In genomic region chr11:61827573-61828378, GRCh38 we compare ENCODE assay signal across 8 cellular contexts. TPM values are rescaled to one million over a fixed set of nuclear protein-coding genes. Genes with fewer than 3 reads are reported as not detected.
A peak's percentile ranks its signal among the peaks of the same experiment; 100 is the strongest.
DNase-seq lines count a peak whose midpoint lies in the region; ATAC-seq and TF ChIP-seq lines count a peak whose summit lies in the region.

FADS2 (plus strand) TSS chr11:61828300; CDS start chr11:61828391, 91 bp downstream.

- peak within 1 kb of the TSS; percentile 5 to 100 for H3K14ac ChIP-seq in mesenchymal stem cell (ENCODE audit: low read length in 2 of 2)

- 0% methylated on average over 15 to 83 of the region's 83 CpGs for WGBS in endodermal cell (ENCODE audit: insufficient coverage in 1 of 2, insufficient read length in 1 of 2), 2 experiments
- under 1% methylated on average over 79 of the region's 83 CpGs for WGBS in mesenchymal stem cell

- ATAC-seq in GM19328 (IDR thresholded peaks at IDR 0.05; ENCODE audit: unreplicated experiment) (peak; percentile 50), HG03457 (IDR thresholded peaks at IDR 0.05; ENCODE audit: unreplicated experiment) (peak; percentile 58)

- TF ChIP-seq CTCF in BE2C (IDR thresholded peaks at IDR 0.05; ENCODE audit: low read depth, low read length) (no peak), endodermal cell (conservative IDR thresholded peaks at IDR 0.05) (peak; percentile 41)

- H3K4me3 ChIP-seq in BE2C (ENCODE audit: low read depth, low read length), result peak within 1 kb of the TSS; percentile 85
- H3K4me3 ChIP-seq in endodermal cell (ENCODE audit: low read length), result peak within 1 kb of the TSS; percentile 98
- peak within 1 kb of the TSS; percentile 82 to 87 for H3K4me3 ChIP-seq in mesenchymal stem cell (ENCODE audit: insufficient read depth in 1 of 2, low read depth in 1 of 2, low read length in 2 of 2)

- peaks cover 14% of the 10 kb centered on the region for H3K36me3 Mint-ChIP-seq in endodermal cell (ENCODE audit: low read depth)

- H3K4me1 ChIP-seq in BE2C, result no peaks in the 10 kb centered on the region
- peaks cover 8% of the 10 kb centered on the region for H3K4me1 ChIP-seq in endodermal cell (ENCODE audit: control insufficient read depth, insufficient read depth, low read length)
- peaks cover 28% of the 10 kb centered on the region for H3K4me1 ChIP-seq in mesenchymal stem cell (ENCODE audit: control insufficient read depth, insufficient read depth, low read depth, low read length)

- peak within 1 kb of the TSS; percentile 96 to 100 for H3K4ac ChIP-seq in mesenchymal stem cell (ENCODE audit: low read depth in 1 of 2, low read length in 2 of 2)

- H3K27me3 ChIP-seq in BE2C (no peaks in the 10 kb centered on the region), endodermal cell (ENCODE audit: control insufficient read depth, insufficient read depth, low read length, poor library complexity, severe bottlenecking) (no peaks in the 10 kb centered on the region), mesenchymal stem cell (ENCODE audit: control insufficient read depth in 1 of 2, insufficient read depth in 1 of 2, low read length in 2 of 2) (no peaks in the 10 kb centered on the region)

- H2AFZ ChIP-seq in mesenchymal stem cell (ENCODE audit: low read depth, low read length), result peak within 1 kb of the TSS; percentile 69

- peak within 1 kb of the TSS; percentile 82 to 99 for H2BK12ac ChIP-seq in mesenchymal stem cell (ENCODE audit: low read length in 2 of 2)

- H3K9me3 Mint-ChIP-seq in endodermal cell, result no peaks in the 10 kb centered on the region

- peak within 1 kb of the TSS; percentile 79 for H4K8ac ChIP-seq in mesenchymal stem cell (ENCODE audit: low read length)

- H2BK5ac ChIP-seq in mesenchymal stem cell (ENCODE audit: low read depth, low read length, poor library complexity, severe bottlenecking), result peak within 1 kb of the TSS; percentile 1

- H3K9ac ChIP-seq in endodermal cell (ENCODE audit: extremely low read depth, low read length, poor library complexity, severe bottlenecking) (peak within 1 kb of the TSS; percentile 86), mesenchymal stem cell (ENCODE audit: low read length) (peak within 1 kb of the TSS; percentile 87)

- H3K36me3 ChIP-seq in BE2C (no peaks in the 10 kb centered on the region), endodermal cell (ENCODE audit: control insufficient read depth, insufficient read depth, low read length) (peaks cover 14% of the 10 kb centered on the region), mesenchymal stem cell (ENCODE audit: control insufficient read depth in 1 of 2, insufficient read depth in 2 of 2, low read depth in 1 of 2, low read length in 2 of 2) (peaks cover 6 to 12% of the 10 kb centered on the region in 2 experiments)

- peak within 1 kb of the TSS; percentile 37 to 100 for H3K23ac ChIP-seq in mesenchymal stem cell (ENCODE audit: low read length in 2 of 2)

- H3K27me3 Mint-ChIP-seq in endodermal cell (ENCODE audit: insufficient read depth), result no peaks in the 10 kb centered on the region

- H2BK15ac ChIP-seq in mesenchymal stem cell (ENCODE audit: low read depth, poor library complexity, severe bottlenecking), result peak within 1 kb of the TSS; percentile 92

- DNase-seq in BE2C, result peak; percentile 93
- DNase-seq in NCI-H748 treated with DMSO at 0.1 percent for 48 hours (lab: John Stamatoyannopoulos, UW), result peak; percentile 88
- DNase-seq in activated CD8-positive, alpha-beta memory T cell treated with anti-CD3 and anti-CD28 coated beads for 48 hours (ENCODE audit: low read depth in 2 of 3, low spot score in 2 of 3), result peak; percentile 55 to 65 (median 64)
- peak; percentile 98 for DNase-seq in endodermal cell
- DNase-seq in mesenchymal stem cell, result peak; percentile 99
- DNase-seq in stimulated activated CD8-positive, alpha-beta memory T cell treated with anti-CD3 and anti-CD28 coated beads, Interleukin-12 subunit alpha, Interleukin-12 subunit beta, amount 100 ng/mL, for 4 hours (ENCODE audit: low read depth), result peak; percentile 55

- H4K91ac ChIP-seq in mesenchymal stem cell (ENCODE audit: low read length), result peak within 1 kb of the TSS; percentile 99

- H2AK5ac ChIP-seq in mesenchymal stem cell (ENCODE audit: low read length, severe bottlenecking), result peak within 1 kb of the TSS; percentile 27

- peak within 1 kb of the TSS; percentile 94 for H3K4me2 ChIP-seq in mesenchymal stem cell (ENCODE audit: low read length, poor library complexity, severe bottlenecking)

- H3K27ac Mint-ChIP-seq in endodermal cell, result peak within 1 kb of the TSS; percentile 95

- H3K18ac ChIP-seq in mesenchymal stem cell (ENCODE audit: low read depth in 1 of 2, low read length in 2 of 2), result peak within 1 kb of the TSS; percentile 97 to 100

- H3K27ac ChIP-seq in endodermal cell (ENCODE audit: low read depth, low read length) (peak within 1 kb of the TSS; percentile 94), mesenchymal stem cell (ENCODE audit: low read length, poor library complexity, severe bottlenecking) (peak within 1 kb of the TSS; percentile 80)

- peak within 1 kb of the TSS; percentile 91 for H3K4me3 Mint-ChIP-seq in endodermal cell

- H3K4me1 Mint-ChIP-seq in endodermal cell, result peaks cover 36% of the 10 kb centered on the region

- H2BK120ac ChIP-seq in mesenchymal stem cell (ENCODE audit: low read depth, low read length), result peak within 1 kb of the TSS; percentile 50

- no peaks in the 10 kb centered on the region for H3K9me3 ChIP-seq in BE2C
- no peaks in the 10 kb centered on the region for H3K9me3 ChIP-seq in endodermal cell (ENCODE audit: control insufficient read depth, low read length)
- H3K9me3 ChIP-seq in mesenchymal stem cell (ENCODE audit: control insufficient read depth, low read length), result no peaks in the 10 kb centered on the region

- H3K79me1 ChIP-seq in mesenchymal stem cell (replicated peaks; ENCODE audit: low read length, poor library complexity, severe bottlenecking), result peaks cover 4% of the 10 kb centered on the region

RNA-seq across cellular contexts. Expression of gene FADS2, which starts in this region (rescaled TPM):
- 54.5 TPM for polyA plus RNA-seq in BE2C (2012; ENCODE audit: insufficient read depth, insufficient read length, low read depth)
- 100 to 1,000 TPM; 344 to 381 TPM for total RNA-seq in endodermal cell
- polyA plus RNA-seq in endodermal cell (2013, experiment 1 of 2), result 632 TPM
- 646 TPM for polyA plus RNA-seq in endodermal cell (2013, experiment 2 of 2)
- polyA plus RNA-seq in mesenchymal stem cell (2013, experiment 1 of 2), result 1,185 TPM
- polyA plus RNA-seq in mesenchymal stem cell (2013, experiment 2 of 2), result 1,187 TPM

Comparison
In these comparisons a context has a peak if more than half of its experiments do, and no peak if none do; other contexts are left out.
1. Peak in every context shown above with its lines: DNase-seq, ATAC-seq, H3K4me3 ChIP-seq and H3K27ac ChIP-seq.